1 cellular context compared by ENCODE assay signal in the genomic region with DNA sequence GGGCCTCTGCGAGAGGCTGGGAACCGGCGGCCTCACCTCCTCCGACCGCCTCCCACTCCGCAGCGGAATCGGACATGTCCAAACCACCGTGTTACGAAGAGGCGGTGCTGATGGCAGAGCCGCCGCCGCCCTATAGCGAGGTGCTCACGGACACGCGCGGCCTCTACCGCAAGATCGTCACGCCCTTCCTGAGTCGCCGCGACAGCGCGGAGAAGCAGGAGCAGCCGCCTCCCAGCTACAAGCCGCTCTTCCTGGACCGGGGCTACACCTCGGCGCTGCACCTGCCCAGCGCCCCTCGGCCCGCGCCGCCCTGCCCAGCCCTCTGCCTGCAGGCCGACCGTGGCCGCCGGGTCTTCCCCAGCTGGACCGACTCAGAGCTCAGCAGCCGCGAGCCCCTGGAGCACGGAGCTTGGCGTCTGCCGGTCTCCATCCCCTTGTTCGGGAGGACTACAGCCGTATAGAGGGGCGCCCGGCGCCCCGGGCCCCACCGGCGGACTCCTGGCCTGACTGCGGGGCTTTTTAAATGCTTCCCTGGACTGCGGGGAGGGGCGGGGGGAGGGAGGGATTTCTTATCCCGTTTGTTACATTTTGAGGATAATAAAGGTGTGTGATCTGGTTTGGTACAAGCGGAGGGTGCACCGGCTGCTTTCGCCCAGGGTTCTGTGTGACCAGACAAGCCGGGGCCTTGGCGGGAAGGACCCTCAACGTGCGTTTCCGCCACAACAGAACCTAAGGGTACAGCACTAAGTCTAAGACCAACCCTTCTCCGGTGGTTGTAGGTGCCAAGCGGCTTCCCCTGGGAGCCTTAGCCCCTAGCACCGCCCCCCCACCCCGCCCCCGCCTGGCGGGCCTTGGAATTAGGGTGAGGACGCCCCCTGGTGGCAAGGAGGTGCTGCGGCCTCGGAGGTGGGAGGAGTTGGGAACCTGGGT.
TF ChIP-seq lines count a peak whose summit lies in the region.

No MANE protein-coding gene starts in this region.

TF ChIP-seq in SK-N-SH treated with all-trans-retinoic acid at 6 μM for 48 hours, 23 proteins besides CTCF, POLR2A, EP300 and RAD21:
- TF ChIP-seq, protein P1, sequence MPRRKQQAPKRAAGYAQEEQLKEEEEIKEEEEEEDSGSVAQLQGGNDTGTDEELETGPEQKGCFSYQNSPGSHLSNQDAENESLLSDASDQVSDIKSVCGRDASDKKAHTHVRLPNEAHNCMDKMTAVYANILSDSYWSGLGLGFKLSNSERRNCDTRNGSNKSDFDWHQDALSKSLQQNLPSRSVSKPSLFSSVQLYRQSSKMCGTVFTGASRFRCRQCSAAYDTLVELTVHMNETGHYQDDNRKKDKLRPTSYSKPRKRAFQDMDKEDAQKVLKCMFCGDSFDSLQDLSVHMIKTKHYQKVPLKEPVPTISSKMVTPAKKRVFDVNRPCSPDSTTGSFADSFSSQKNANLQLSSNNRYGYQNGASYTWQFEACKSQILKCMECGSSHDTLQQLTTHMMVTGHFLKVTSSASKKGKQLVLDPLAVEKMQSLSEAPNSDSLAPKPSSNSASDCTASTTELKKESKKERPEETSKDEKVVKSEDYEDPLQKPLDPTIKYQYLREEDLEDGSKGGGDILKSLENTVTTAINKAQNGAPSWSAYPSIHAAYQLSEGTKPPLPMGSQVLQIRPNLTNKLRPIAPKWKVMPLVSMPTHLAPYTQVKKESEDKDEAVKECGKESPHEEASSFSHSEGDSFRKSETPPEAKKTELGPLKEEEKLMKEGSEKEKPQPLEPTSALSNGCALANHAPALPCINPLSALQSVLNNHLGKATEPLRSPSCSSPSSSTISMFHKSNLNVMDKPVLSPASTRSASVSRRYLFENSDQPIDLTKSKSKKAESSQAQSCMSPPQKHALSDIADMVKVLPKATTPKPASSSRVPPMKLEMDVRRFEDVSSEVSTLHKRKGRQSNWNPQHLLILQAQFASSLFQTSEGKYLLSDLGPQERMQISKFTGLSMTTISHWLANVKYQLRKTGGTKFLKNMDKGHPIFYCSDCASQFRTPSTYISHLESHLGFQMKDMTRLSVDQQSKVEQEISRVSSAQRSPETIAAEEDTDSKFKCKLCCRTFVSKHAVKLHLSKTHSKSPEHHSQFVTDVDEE (CRISPR knock-in tag; IDR thresholded peaks at IDR 0.05) = no peak
- TF ChIP-seq, protein P2, sequence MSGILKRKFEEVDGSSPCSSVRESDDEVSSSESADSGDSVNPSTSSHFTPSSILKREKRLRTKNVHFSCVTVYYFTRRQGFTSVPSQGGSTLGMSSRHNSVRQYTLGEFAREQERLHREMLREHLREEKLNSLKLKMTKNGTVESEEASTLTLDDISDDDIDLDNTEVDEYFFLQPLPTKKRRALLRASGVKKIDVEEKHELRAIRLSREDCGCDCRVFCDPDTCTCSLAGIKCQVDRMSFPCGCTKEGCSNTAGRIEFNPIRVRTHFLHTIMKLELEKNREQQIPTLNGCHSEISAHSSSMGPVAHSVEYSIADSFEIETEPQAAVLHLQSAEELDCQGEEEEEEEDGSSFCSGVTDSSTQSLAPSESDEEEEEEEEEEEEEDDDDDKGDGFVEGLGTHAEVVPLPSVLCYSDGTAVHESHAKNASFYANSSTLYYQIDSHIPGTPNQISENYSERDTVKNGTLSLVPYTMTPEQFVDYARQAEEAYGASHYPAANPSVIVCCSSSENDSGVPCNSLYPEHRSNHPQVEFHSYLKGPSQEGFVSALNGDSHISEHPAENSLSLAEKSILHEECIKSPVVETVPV (CRISPR knock-in tag; IDR thresholded peaks at IDR 0.05) = no peak
- no peak for TF ChIP-seq TCF4 (CRISPR knock-in tag; IDR thresholded peaks at IDR 0.05; ENCODE audit: borderline replicate concordance)
- TF ChIP-seq, protein P3, sequence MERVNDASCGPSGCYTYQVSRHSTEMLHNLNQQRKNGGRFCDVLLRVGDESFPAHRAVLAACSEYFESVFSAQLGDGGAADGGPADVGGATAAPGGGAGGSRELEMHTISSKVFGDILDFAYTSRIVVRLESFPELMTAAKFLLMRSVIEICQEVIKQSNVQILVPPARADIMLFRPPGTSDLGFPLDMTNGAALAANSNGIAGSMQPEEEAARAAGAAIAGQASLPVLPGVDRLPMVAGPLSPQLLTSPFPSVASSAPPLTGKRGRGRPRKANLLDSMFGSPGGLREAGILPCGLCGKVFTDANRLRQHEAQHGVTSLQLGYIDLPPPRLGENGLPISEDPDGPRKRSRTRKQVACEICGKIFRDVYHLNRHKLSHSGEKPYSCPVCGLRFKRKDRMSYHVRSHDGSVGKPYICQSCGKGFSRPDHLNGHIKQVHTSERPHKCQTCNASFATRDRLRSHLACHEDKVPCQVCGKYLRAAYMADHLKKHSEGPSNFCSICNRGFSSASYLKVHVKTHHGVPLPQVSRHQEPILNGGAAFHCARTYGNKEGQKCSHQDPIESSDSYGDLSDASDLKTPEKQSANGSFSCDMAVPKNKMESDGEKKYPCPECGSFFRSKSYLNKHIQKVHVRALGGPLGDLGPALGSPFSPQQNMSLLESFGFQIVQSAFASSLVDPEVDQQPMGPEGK (CRISPR knock-in tag; IDR thresholded peaks at IDR 0.05; ENCODE audit: borderline replicate concordance) = no peak
- TF ChIP-seq, protein P4, sequence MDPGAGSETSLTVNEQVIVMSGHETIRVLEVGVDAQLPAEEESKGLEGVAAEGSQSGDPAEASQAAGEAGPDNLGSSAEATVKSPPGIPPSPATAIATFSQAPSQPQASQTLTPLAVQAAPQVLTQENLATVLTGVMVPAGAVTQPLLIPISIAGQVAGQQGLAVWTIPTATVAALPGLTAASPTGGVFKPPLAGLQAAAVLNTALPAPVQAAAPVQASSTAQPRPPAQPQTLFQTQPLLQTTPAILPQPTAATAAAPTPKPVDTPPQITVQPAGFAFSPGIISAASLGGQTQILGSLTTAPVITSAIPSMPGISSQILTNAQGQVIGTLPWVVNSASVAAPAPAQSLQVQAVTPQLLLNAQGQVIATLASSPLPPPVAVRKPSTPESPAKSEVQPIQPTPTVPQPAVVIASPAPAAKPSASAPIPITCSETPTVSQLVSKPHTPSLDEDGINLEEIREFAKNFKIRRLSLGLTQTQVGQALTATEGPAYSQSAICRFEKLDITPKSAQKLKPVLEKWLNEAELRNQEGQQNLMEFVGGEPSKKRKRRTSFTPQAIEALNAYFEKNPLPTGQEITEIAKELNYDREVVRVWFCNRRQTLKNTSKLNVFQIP (CRISPR knock-in tag; IDR thresholded peaks at IDR 0.05; ENCODE audit: borderline replicate concordance, low read depth) = 0 out of 2 replicates have a peak, but pooled peaks have one; percentile 25
- TF ChIP-seq PPARA (CRISPR knock-in tag; IDR thresholded peaks at IDR 0.05; ENCODE audit: borderline replicate concordance) = no peak
- peak; percentile 80 for TF ChIP-seq GLIS3 (CRISPR knock-in tag; IDR thresholded peaks at IDR 0.05)
TF ChIP-seq in SK-N-SH treated with all-trans-retinoic acid at 6 μM for 48 hours: peak in this region for 2.
